In genomic region chr2:129806985-129807384, GRCh38 we compare ENCODE assay signal across 28 cellular contexts.
"Had no signal": no experiment of that assay in that cellular context is flagged by ENCODE, and none has a peak within 500 bp of the region (broad histone marks: within the 10 kb centered on the region; RNA-seq: fewer than 3 reads in every experiment).

No MANE protein-coding gene starts in this region.

- H3K4me3 Mint-ChIP-seq: activated T-cell treated with anti-CD3 and anti-CD28 coated beads, Interleukin-2, amount 50 U/mL, for 72 hours; central memory CD8-positive, alpha-beta T cell; dendritic cell treated with granulocyte-macrophage colony-stimulating factor and Interleukin-4, amounts not matched to agents 40 ng/mL and 50 ng/mL, for 4 days; naive B cell; stimulated activated effector memory CD8-positive, alpha-beta T cell treated with anti-CD3 and anti-CD28 coated beads, Interleukin-12 subunit alpha, Interleukin-12 subunit beta, amount 100 ng/mL, for 72 hours; stimulated activated naive CD8-positive, alpha-beta T cell treated with anti-CD3 and anti-CD28 coated beads, Interleukin-15, Interleukin-2, amounts not matched to agents 100 ng/mL and 50 ng/mL, for 24 hours had no signal

- H3K4me3 ChIP-seq: breast epithelium, esophagus muscularis mucosa, heart right ventricle, left ventricle myocardium inferior, lung, psoas muscle, sigmoid colon, thoracic aorta, vagina had no signal

- H3K27ac ChIP-seq: breast epithelium, esophagus muscularis mucosa, foreskin keratinocyte, heart right ventricle, left ventricle myocardium inferior, parathyroid adenoma, psoas muscle, sigmoid colon, thoracic aorta, vagina had no signal

- H3K4me1 ChIP-seq: breast epithelium, esophagus muscularis mucosa, foreskin keratinocyte, left ventricle myocardium inferior, parathyroid adenoma, psoas muscle, sigmoid colon, vagina had no signal

- H3K9me3 Mint-ChIP-seq: activated naive CD4-positive, alpha-beta T cell treated with anti-CD3 and anti-CD28 coated beads, Interleukin-2, amount 50 U/mL, for 72 hours; activated T-cell treated with anti-CD3 and anti-CD28 coated beads, Interleukin-2, amount 50 U/mL, for 72 hours; central memory CD8-positive, alpha-beta T cell; dendritic cell treated with granulocyte-macrophage colony-stimulating factor and Interleukin-4, amounts not matched to agents 40 ng/mL and 50 ng/mL, for 4 days; naive B cell; stimulated activated effector memory CD8-positive, alpha-beta T cell treated with anti-CD3 and anti-CD28 coated beads, Interleukin-12 subunit alpha, Interleukin-12 subunit beta, amount 100 ng/mL, for 72 hours; stimulated activated naive CD8-positive, alpha-beta T cell treated with anti-CD3 and anti-CD28 coated beads, Interleukin-15, Interleukin-2, amounts not matched to agents 100 ng/mL and 50 ng/mL, for 24 hours had no signal

- H2AFZ ChIP-seq: parathyroid adenoma had no signal

- H3K4me1 Mint-ChIP-seq: central memory CD8-positive, alpha-beta T cell; stimulated activated effector memory CD8-positive, alpha-beta T cell treated with anti-CD3 and anti-CD28 coated beads, Interleukin-12 subunit alpha, Interleukin-12 subunit beta, amount 100 ng/mL, for 72 hours had no signal

- H3K27ac Mint-ChIP-seq: activated naive CD4-positive, alpha-beta T cell treated with anti-CD3 and anti-CD28 coated beads, Interleukin-2, amount 50 U/mL, for 72 hours; activated T-cell treated with anti-CD3 and anti-CD28 coated beads, Interleukin-2, amount 50 U/mL, for 72 hours; dendritic cell treated with granulocyte-macrophage colony-stimulating factor and Interleukin-4, amounts not matched to agents 40 ng/mL and 50 ng/mL, for 4 days; naive B cell; stimulated activated effector memory CD8-positive, alpha-beta T cell treated with anti-CD3 and anti-CD28 coated beads, Interleukin-12 subunit alpha, Interleukin-12 subunit beta, amount 100 ng/mL, for 72 hours; stimulated activated naive CD8-positive, alpha-beta T cell treated with anti-CD3 and anti-CD28 coated beads, Interleukin-15, Interleukin-2, amounts not matched to agents 100 ng/mL and 50 ng/mL, for 24 hours had no signal

- DNase-seq: activated CD4-positive, alpha-beta T cell treated with anti-CD3 and anti-CD28 coated beads for 4 hours; activated CD4-positive, alpha-beta T cell treated with anti-CD3 and anti-CD28 coated beads, Interleukin-2, amount 50 U/mL, for 4 hours; activated CD4-positive, CD25-positive, alpha-beta regulatory T cell; activated naive CD4-positive, alpha-beta T cell; activated T-cell treated with anti-CD3 and anti-CD28 coated beads for 4 hours; activated T-cell treated with anti-CD3 and anti-CD28 coated beads, Interleukin-2, amount 50 U/mL, for 72 hours; foreskin keratinocyte; heart right ventricle; left ventricle myocardium inferior; naive B cell; occipital lobe; psoas muscle; sigmoid colon; small intestine; stimulated activated CD4-positive, alpha-beta T cell treated with anti-CD3 and anti-CD28 coated beads, Interleukin-4, amount 100 ng/mL, for 24 hours; T-helper 2 cell; trophoblast cell had no signal

- H3K9me3 ChIP-seq: breast epithelium, esophagus muscularis mucosa, heart right ventricle, left ventricle myocardium inferior, psoas muscle, thoracic aorta, vagina had no signal

- H3K9ac ChIP-seq: parathyroid adenoma had no signal

- H3K36me3 ChIP-seq: breast epithelium, esophagus muscularis mucosa, heart right ventricle, left ventricle myocardium inferior, sigmoid colon, thoracic aorta, vagina had no signal

- H3K27me3 ChIP-seq: breast epithelium, esophagus muscularis mucosa, foreskin keratinocyte, sigmoid colon, vagina had no signal

- ATAC-seq: activated naive CD4-positive, alpha-beta T cell treated with anti-CD3 and anti-CD28 coated beads, Interleukin-2, amount 50 U/mL, for 72 hours; activated T-cell treated with anti-CD3 and anti-CD28 coated beads, Interleukin-2, amount 50 U/mL, for 72 hours; foreskin keratinocyte; heart right ventricle; psoas muscle; stimulated activated effector memory CD8-positive, alpha-beta T cell treated with anti-CD3 and anti-CD28 coated beads, Interleukin-12 subunit alpha, Interleukin-12 subunit beta, amount 100 ng/mL, for 72 hours had no signal

- H3K36me3 Mint-ChIP-seq: activated naive CD4-positive, alpha-beta T cell treated with anti-CD3 and anti-CD28 coated beads, Interleukin-2, amount 50 U/mL, for 72 hours; naive B cell; stimulated activated effector memory CD8-positive, alpha-beta T cell treated with anti-CD3 and anti-CD28 coated beads, Interleukin-12 subunit alpha, Interleukin-12 subunit beta, amount 100 ng/mL, for 72 hours had no signal
